Comparison of ENCODE assay signal across 17 cellular contexts in the genomic region with DNA sequence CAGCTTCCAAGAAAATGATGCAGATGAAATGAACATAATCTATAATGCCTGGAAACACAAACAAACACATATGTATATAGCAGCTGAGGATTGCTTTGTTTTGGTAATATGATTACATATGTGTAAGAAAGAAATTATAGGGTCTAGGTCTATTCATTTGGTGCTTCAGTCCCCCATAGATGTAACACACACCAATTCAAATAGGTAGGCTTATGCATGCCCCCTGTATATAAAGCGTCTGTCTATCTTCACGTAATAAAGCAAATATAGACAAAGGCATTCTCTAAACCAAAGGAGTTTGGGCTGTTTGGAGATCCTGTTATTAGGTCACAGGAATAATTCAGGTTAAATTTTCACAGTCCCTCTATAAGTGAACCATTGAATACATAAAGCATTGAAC.
A peak's percentile ranks its signal among the peaks of the same experiment; 100 is the strongest.
DNase-seq lines count a peak whose midpoint lies in the region; ATAC-seq and TF ChIP-seq lines count a peak whose summit lies in the region.
"Had no signal": no experiment of that assay in that cellular context is flagged by ENCODE, and none has a peak within 500 bp of the region (broad histone marks: within the 10 kb centered on the region; RNA-seq: fewer than 3 reads in every experiment).

No MANE protein-coding gene starts in this region.

- no peaks in the 10 kb centered on the region for H3K9me2 ChIP-seq in PC-3 (replicated peaks; ENCODE audit: low read length)

- H3K4me1 ChIP-seq in mammary epithelial cell (ENCODE audit: insufficient read depth, low read length) (peaks cover 15% of the 10 kb centered on the region), PC-3 (ENCODE audit: insufficient read depth, low read length) (peaks cover 15% of the 10 kb centered on the region), foreskin keratinocyte (peaks cover 16% of the 10 kb centered on the region), smooth muscle cell (ENCODE audit: low read depth) (peaks cover 5% of the 10 kb centered on the region)

- peaks cover 8% of the 10 kb centered on the region for H3K36me3 Mint-ChIP-seq in MCF 10A (ENCODE audit: insufficient read depth, unreplicated experiment)

- H3K27me3 ChIP-seq in mammary epithelial cell (ENCODE audit: insufficient read depth, low read length) = no peaks in the 10 kb centered on the region
- H3K27me3 ChIP-seq in PC-3 (ENCODE audit: low read length) = no peaks in the 10 kb centered on the region
- no peaks in the 10 kb centered on the region for H3K27me3 ChIP-seq in foreskin keratinocyte
- H3K27me3 ChIP-seq in smooth muscle cell (ENCODE audit: low read depth) = no peaks in the 10 kb centered on the region

- H3K27ac Mint-ChIP-seq in MCF 10A (ENCODE audit: low read depth, unreplicated experiment) = peak overlapping the region; percentile 72
- H3K27ac Mint-ChIP-seq: B cell; CD4-positive, alpha-beta T cell had no signal

- no peak overlapping the region for H2AFZ ChIP-seq in mammary epithelial cell (ENCODE audit: low read depth, low read length)
- no peak overlapping the region for H2AFZ ChIP-seq in PC-3 (ENCODE audit: low read length)
- H2AFZ ChIP-seq in smooth muscle cell (ENCODE audit: low read depth) = no peak overlapping the region
- H2AFZ ChIP-seq: GM23338 had no signal

- H3K4me3 ChIP-seq in mammary epithelial cell (replicated peaks in 1 of 3; ENCODE audit: insufficient read depth in 1 of 3, low read depth in 2 of 3, low read length in 3 of 3) (no peak overlapping the region), PC-3 (ENCODE audit: low read length) (no peak overlapping the region), smooth muscle cell (no peak overlapping the region)
- H3K4me3 ChIP-seq: GM12878, GM23338 had no signal

- peaks cover 23% of the 10 kb centered on the region for H3K4me1 Mint-ChIP-seq in MCF 10A (ENCODE audit: insufficient read depth, unreplicated experiment)
- H3K4me1 Mint-ChIP-seq: B cell had no signal

- H3K4me2 ChIP-seq in mammary epithelial cell (ENCODE audit: insufficient read depth, low read depth, low read length) (no peak overlapping the region), PC-3 (ENCODE audit: low read length) (no peak overlapping the region), smooth muscle cell (no peak overlapping the region)
- H3K4me2 ChIP-seq: GM23338 had no signal

- no peak for DNase-seq in MCF 10A (ENCODE audit: unreplicated experiment)
- no peak for DNase-seq in mammary epithelial cell
- DNase-seq in PC-3 = no peak
- DNase-seq in foreskin keratinocyte = no peak
- no peak for DNase-seq in smooth muscle cell (lab: John Stamatoyannopoulos, UW; ENCODE audit: unreplicated experiment)
- DNase-seq in GM19238 (ENCODE audit: insufficient read length, low spot score) = no peak
- no peak for DNase-seq in NCI-H526 (lab: John Stamatoyannopoulos, UW)
- no peak for DNase-seq in NCI-H510A (lab: John Stamatoyannopoulos, UW)
- DNase-seq: C1 segment of cervical spinal cord; Calu3; CD4-positive, alpha-beta T cell; DMS79; H7 had no signal

- BruUV-seq in MCF 10A (replicated peaks; lab: Mats Ljungman, UMichigan) (no TSS peak), mammary epithelial cell (replicated peaks; lab: Mats Ljungman, UMichigan) (no TSS peak), PC-3 (replicated peaks; lab: Mats Ljungman, UMichigan) (no TSS peak)

- dilution Hi-C loops in mammary epithelial cell (cut with HindIII; ENCODE audit: low sequenced_read_pairs) = no loop called here

- H3F3A ChIP-seq in PC-3 (ENCODE audit: low read length, unreplicated experiment) (no peaks in the 10 kb centered on the region), smooth muscle cell (ENCODE audit: low read depth) (no peaks in the 10 kb centered on the region)

- intact Hi-C loops in MCF 10A (cut with micrococcal nuclease) (no loop called here), mammary epithelial cell (cut with micrococcal nuclease) (no loop called here), PC-3 (cut with micrococcal nuclease) (no loop called here)

- in situ Hi-C loops in mammary epithelial cell (cut with MboI; ENCODE audit: low sequenced_read_pairs in 2 of 2) = no loop called here

- POLR2A ChIA-PET in MCF 10A (lab: Yijun Ruan, JAX) (interaction anchor here (0.6 to 9.1 kb wide), 14 partner anchors 17 to 422 kb away, joined by 3 to 180 read pairs (median 6); no protein-coding TSS in a partner anchor), PC-3 (lab: Charles Lee; ENCODE audit: unreplicated experiment) (no interaction called here)

- WGBS in mammary epithelial cell (ENCODE audit: low coverage, missing lambda C conversion rate) = 98% methylated on average over 2 of the region's 2 CpGs
- 94% methylated on average over 2 of the region's 2 CpGs for WGBS in smooth muscle cell (ENCODE audit: low lambda C conversion rate)

- no peak for ATAC-seq in PC-3
- ATAC-seq in foreskin keratinocyte = no peak
- ATAC-seq: GM12878, GM23338 had no signal

- H3K36me3 ChIP-seq in mammary epithelial cell (ENCODE audit: insufficient read depth, low read length) (no peaks in the 10 kb centered on the region), PC-3 (ENCODE audit: low read depth, low read length) (no peaks in the 10 kb centered on the region), smooth muscle cell (ENCODE audit: low read depth) (no peaks in the 10 kb centered on the region)

- no peaks in the 10 kb centered on the region for H3K9me3 ChIP-seq in mammary epithelial cell (replicated peaks; ENCODE audit: insufficient read depth, low read length)
- no peaks in the 10 kb centered on the region for H3K9me3 ChIP-seq in PC-3 (ENCODE audit: low read length)
- no peaks in the 10 kb centered on the region for H3K9me3 ChIP-seq in smooth muscle cell (replicated peaks; ENCODE audit: low read depth)

- H4K20me1 ChIP-seq in mammary epithelial cell (ENCODE audit: insufficient read depth, low read length) (no peaks in the 10 kb centered on the region), PC-3 (ENCODE audit: low read length) (no peaks in the 10 kb centered on the region), smooth muscle cell (ENCODE audit: low read depth) (no peaks in the 10 kb centered on the region)

- H3K79me2 ChIP-seq in mammary epithelial cell (ENCODE audit: insufficient read depth, low read length) (no peaks in the 10 kb centered on the region), PC-3 (ENCODE audit: low read length) (no peaks in the 10 kb centered on the region), smooth muscle cell (ENCODE audit: low read depth) (no peaks in the 10 kb centered on the region)

- H3K9ac ChIP-seq in mammary epithelial cell (ENCODE audit: insufficient read depth, low read length) (no peak overlapping the region), PC-3 (ENCODE audit: low read length) (no peak overlapping the region; the same call in 1 of the 2 replicates), smooth muscle cell (ENCODE audit: low read depth) (peak overlapping the region; percentile 31)

- no peak overlapping the region for H3K4me3 Mint-ChIP-seq in MCF 10A (ENCODE audit: unreplicated experiment)
- H3K4me3 Mint-ChIP-seq: B cell; CD4-positive, alpha-beta T cell; GM23338 had no signal

- H3K27ac ChIP-seq in mammary epithelial cell (ENCODE audit: insufficient read depth, low read depth, low read length) (no peak overlapping the region), PC-3 (ENCODE audit: low read length) (peak overlapping the region; percentile 98; the same call in 1 of the 2 replicates), foreskin keratinocyte (peak overlapping the region; percentile 84), smooth muscle cell (ENCODE audit: low read depth) (peak overlapping the region; percentile 93)
- H3K27ac ChIP-seq: 22Rv1 had no signal

- CTCF ChIA-PET in MCF 10A (lab: Yijun Ruan, JAX) (interaction anchor here (0.8 to 2.7 kb wide), 3 partner anchors 34 to 239 kb away, joined by 4 to 11 read pairs (median 4); no protein-coding TSS in a partner anchor), mammary epithelial cell (lab: Charles Lee; ENCODE audit: low non-redundant PET) (no interaction called here), PC-3 (lab: Charles Lee) (no interaction called here)

- H3K9me3 Mint-ChIP-seq in MCF 10A (ENCODE audit: unreplicated experiment) = peaks cover 8% of the 10 kb centered on the region
- H3K9me3 Mint-ChIP-seq: CD4-positive, alpha-beta T cell; GM23338 had no signal

- TF ChIP-seq CTCF in MCF 10A (IDR thresholded peaks at IDR 0.05; ENCODE audit: unreplicated experiment) = no peak
- TF ChIP-seq CTCF in mammary epithelial cell (conservative IDR thresholded peaks at IDR 0.05 in 1 of 2, IDR thresholded peaks at IDR 0.05 in 1 of 2; ENCODE audit: extremely low read depth in 1 of 2, insufficient read depth in 1 of 2, low read depth in 1 of 2, low read length in 2 of 2) = no peak
- TF ChIP-seq CTCF in PC-3 (conservative IDR thresholded peaks at IDR 0.05; ENCODE audit: low read depth, low read length) = no peak
- no peak for TF ChIP-seq CTCF in foreskin keratinocyte (conservative IDR thresholded peaks at IDR 0.05)
- TF ChIP-seq CTCF in smooth muscle cell (IDR thresholded peaks at IDR 0.05; ENCODE audit: borderline replicate concordance, insufficient read depth, poor library complexity, severe bottlenecking) = no peak

- H3K27me3 Mint-ChIP-seq in MCF 10A (ENCODE audit: insufficient read depth, unreplicated experiment) = no peaks in the 10 kb centered on the region
- H3K27me3 Mint-ChIP-seq: B cell; CD4-positive, alpha-beta T cell had no signal
